ENCODE assay signal across 1 cellular context in the genomic region with DNA sequence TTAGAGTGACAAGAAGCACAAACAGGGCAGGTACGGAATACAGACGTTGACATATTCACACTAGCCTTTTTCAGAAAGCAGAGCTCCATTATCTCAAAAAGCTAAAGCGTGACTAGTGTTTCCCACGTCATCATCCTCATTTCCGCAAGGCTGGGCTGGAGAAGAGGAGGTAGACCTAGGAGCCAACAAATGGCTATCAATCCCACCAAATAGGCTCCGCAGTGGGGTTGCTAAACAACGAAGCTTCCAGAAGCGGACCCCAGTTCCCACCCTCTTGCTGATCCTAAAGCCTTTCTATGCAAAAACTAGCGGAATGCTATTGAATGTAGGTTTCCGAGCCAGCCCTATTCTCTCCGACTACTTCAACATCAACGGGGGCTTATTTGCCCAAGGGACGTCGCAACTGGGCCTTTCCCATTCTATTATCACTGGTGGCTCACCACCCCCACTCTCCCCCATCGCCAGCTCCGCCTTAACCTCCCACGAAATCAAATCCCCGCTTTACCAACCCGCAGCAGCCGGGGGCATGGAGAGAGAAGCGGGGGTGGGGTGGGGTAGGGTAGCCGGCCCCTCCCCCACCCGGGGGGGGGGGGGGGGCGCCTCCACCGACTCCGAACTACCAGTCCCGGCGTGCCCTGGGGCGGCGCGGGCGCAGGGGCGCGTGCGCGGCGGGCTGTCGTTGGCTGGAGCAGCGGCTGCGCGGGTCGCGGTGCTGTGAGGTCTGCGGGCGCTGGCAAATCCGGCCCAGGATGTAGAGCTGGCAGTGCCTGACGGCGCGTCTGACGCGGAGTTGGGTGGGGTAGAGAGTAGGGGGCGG.
A peak's percentile ranks its signal among the peaks of the same experiment; 100 is the strongest.
TF ChIP-seq lines count a peak whose summit lies in the region.

A gene with protein sequence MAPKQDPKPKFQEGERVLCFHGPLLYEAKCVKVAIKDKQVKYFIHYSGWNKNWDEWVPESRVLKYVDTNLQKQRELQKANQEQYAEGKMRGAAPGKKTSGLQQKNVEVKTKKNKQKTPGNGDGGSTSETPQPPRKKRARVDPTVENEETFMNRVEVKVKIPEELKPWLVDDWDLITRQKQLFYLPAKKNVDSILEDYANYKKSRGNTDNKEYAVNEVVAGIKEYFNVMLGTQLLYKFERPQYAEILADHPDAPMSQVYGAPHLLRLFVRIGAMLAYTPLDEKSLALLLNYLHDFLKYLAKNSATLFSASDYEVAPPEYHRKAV (plus strand): TSS at position 736 of the 817 bp plus-strand sequence. CDS start 128 bp downstream, outside the sequence.

TF ChIP-seq in GM12878, 131 proteins besides CTCF, POLR2A, EP300 and RAD21 (continued from another document and continues in another):
- TF ChIP-seq, protein P1, sequence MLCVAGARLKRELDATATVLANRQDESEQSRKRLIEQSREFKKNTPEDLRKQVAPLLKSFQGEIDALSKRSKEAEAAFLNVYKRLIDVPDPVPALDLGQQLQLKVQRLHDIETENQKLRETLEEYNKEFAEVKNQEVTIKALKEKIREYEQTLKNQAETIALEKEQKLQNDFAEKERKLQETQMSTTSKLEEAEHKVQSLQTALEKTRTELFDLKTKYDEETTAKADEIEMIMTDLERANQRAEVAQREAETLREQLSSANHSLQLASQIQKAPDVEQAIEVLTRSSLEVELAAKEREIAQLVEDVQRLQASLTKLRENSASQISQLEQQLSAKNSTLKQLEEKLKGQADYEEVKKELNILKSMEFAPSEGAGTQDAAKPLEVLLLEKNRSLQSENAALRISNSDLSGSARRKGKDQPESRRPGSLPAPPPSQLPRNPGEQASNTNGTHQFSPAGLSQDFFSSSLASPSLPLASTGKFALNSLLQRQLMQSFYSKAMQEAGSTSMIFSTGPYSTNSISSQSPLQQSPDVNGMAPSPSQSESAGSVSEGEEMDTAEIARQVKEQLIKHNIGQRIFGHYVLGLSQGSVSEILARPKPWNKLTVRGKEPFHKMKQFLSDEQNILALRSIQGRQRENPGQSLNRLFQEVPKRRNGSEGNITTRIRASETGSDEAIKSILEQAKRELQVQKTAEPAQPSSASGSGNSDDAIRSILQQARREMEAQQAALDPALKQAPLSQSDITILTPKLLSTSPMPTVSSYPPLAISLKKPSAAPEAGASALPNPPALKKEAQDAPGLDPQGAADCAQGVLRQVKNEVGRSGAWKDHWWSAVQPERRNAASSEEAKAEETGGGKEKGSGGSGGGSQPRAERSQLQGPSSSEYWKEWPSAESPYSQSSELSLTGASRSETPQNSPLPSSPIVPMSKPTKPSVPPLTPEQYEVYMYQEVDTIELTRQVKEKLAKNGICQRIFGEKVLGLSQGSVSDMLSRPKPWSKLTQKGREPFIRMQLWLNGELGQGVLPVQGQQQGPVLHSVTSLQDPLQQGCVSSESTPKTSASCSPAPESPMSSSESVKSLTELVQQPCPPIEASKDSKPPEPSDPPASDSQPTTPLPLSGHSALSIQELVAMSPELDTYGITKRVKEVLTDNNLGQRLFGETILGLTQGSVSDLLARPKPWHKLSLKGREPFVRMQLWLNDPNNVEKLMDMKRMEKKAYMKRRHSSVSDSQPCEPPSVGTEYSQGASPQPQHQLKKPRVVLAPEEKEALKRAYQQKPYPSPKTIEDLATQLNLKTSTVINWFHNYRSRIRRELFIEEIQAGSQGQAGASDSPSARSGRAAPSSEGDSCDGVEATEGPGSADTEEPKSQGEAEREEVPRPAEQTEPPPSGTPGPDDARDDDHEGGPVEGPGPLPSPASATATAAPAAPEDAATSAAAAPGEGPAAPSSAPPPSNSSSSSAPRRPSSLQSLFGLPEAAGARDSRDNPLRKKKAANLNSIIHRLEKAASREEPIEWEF (IDR thresholded peaks at IDR 0.05; ENCODE audit: insufficient replicate concordance, low read depth, low read length): no peak
- TF ChIP-seq EGR1 (IDR thresholded peaks at IDR 0.05; ENCODE audit: borderline replicate concordance in 1 of 2, low read depth in 2 of 2, low read length in 2 of 2) (no peak), ZNF217 (IDR thresholded peaks at IDR 0.05) (no peak), SUZ12 (IDR thresholded peaks at IDR 0.05; ENCODE audit: unreplicated experiment) (no peak), SMC3 (IDR thresholded peaks at IDR 0.05; ENCODE audit: borderline replicate concordance, low read length) (no peak), ZNF207 (IDR thresholded peaks at IDR 0.05; ENCODE audit: borderline replicate concordance) (no peak), YY1 (IDR thresholded peaks at IDR 0.05; ENCODE audit: low read depth, low read length) (no peak; the same call in 1 of the 2 replicates), MYC (IDR thresholded peaks at IDR 0.05; ENCODE audit: insufficient read depth, insufficient read length, insufficient replicate concordance, low read length, severe bottlenecking) (no peak), LARP7 (IDR thresholded peaks at IDR 0.05) (no peak), BACH1 (IDR thresholded peaks at IDR 0.05; ENCODE audit: borderline replicate concordance) (no peak), CEBPB (IDR thresholded peaks at IDR 0.05; ENCODE audit: borderline replicate concordance in 1 of 2, low read depth in 2 of 2, low read length in 2 of 2) (no peak), IKZF1 (conservative IDR thresholded peaks at IDR 0.05) (peak; percentile 98), STAT3 (IDR thresholded peaks at IDR 0.05; ENCODE audit: low read depth, low read length) (no peak), IRF4 (IDR thresholded peaks at IDR 0.05; ENCODE audit: low read depth, low read length) (no peak), GABPA (IDR thresholded peaks at IDR 0.05; ENCODE audit: low read depth) (no peak), ASH2L (IDR thresholded peaks at IDR 0.05; ENCODE audit: borderline replicate concordance, low read depth) (no peak), NR2C1 (IDR thresholded peaks at IDR 0.05) (peak; percentile 66; the same call in 1 of the 2 replicates), RELA (IDR thresholded peaks at IDR 0.05; ENCODE audit: borderline replicate concordance, partially characterized antibody) (no peak), NFIC (IDR thresholded peaks at IDR 0.05; ENCODE audit: low read depth, low read length) (no peak), TBL1XR1 (IDR thresholded peaks at IDR 0.05; ENCODE audit: low read depth, low read length) (peak; percentile 74; the same call in 1 of the 2 replicates), TCF3 (IDR thresholded peaks at IDR 0.05; ENCODE audit: borderline replicate concordance, insufficient read depth, low read depth, low read length) (no peak), ATF7 (IDR thresholded peaks at IDR 0.05; ENCODE audit: low read depth) (no peak), ZNF274 (IDR thresholded peaks at IDR 0.05; ENCODE audit: insufficient read depth, insufficient read length) (no peak), NR2F1 (conservative IDR thresholded peaks at IDR 0.05) (no peak), BRCA1 (IDR thresholded peaks at IDR 0.05; ENCODE audit: low read depth, low read length) (no peak), HDAC6 (IDR thresholded peaks at IDR 0.05; ENCODE audit: unreplicated experiment) (no peak), ZNF622 (IDR thresholded peaks at IDR 0.05) (no peak), TAF1 (IDR thresholded peaks at IDR 0.05; ENCODE audit: borderline replicate concordance, low read depth, low read length) (no peak; the same call in 1 of the 2 replicates), CREB1 (IDR thresholded peaks at IDR 0.05; ENCODE audit: low read depth) (peak; percentile 96), MTA2 (IDR thresholded peaks at IDR 0.05; ENCODE audit: low read depth) (no peak), KDM1A (IDR thresholded peaks at IDR 0.05; ENCODE audit: borderline replicate concordance) (no peak), MXI1 (IDR thresholded peaks at IDR 0.05; ENCODE audit: low read depth, low read length) (no peak)
- TF ChIP-seq, protein P2, sequence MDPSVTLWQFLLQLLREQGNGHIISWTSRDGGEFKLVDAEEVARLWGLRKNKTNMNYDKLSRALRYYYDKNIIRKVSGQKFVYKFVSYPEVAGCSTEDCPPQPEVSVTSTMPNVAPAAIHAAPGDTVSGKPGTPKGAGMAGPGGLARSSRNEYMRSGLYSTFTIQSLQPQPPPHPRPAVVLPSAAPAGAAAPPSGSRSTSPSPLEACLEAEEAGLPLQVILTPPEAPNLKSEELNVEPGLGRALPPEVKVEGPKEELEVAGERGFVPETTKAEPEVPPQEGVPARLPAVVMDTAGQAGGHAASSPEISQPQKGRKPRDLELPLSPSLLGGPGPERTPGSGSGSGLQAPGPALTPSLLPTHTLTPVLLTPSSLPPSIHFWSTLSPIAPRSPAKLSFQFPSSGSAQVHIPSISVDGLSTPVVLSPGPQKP (IDR thresholded peaks at IDR 0.05; ENCODE audit: low read depth, low read length): no peak
- TF ChIP-seq, protein P3, sequence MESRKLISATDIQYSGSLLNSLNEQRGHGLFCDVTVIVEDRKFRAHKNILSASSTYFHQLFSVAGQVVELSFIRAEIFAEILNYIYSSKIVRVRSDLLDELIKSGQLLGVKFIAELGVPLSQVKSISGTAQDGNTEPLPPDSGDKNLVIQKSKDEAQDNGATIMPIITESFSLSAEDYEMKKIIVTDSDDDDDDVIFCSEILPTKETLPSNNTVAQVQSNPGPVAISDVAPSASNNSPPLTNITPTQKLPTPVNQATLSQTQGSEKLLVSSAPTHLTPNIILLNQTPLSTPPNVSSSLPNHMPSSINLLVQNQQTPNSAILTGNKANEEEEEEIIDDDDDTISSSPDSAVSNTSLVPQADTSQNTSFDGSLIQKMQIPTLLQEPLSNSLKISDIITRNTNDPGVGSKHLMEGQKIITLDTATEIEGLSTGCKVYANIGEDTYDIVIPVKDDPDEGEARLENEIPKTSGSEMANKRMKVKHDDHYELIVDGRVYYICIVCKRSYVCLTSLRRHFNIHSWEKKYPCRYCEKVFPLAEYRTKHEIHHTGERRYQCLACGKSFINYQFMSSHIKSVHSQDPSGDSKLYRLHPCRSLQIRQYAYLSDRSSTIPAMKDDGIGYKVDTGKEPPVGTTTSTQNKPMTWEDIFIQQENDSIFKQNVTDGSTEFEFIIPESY (IDR thresholded peaks at IDR 0.05): no peak
- TF ChIP-seq, protein P4, sequence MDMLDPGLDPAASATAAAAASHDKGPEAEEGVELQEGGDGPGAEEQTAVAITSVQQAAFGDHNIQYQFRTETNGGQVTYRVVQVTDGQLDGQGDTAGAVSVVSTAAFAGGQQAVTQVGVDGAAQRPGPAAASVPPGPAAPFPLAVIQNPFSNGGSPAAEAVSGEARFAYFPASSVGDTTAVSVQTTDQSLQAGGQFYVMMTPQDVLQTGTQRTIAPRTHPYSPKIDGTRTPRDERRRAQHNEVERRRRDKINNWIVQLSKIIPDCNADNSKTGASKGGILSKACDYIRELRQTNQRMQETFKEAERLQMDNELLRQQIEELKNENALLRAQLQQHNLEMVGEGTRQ (IDR thresholded peaks at IDR 0.05; ENCODE audit: borderline replicate concordance, low read depth, low read length): no peak
- TF ChIP-seq, protein P5, sequence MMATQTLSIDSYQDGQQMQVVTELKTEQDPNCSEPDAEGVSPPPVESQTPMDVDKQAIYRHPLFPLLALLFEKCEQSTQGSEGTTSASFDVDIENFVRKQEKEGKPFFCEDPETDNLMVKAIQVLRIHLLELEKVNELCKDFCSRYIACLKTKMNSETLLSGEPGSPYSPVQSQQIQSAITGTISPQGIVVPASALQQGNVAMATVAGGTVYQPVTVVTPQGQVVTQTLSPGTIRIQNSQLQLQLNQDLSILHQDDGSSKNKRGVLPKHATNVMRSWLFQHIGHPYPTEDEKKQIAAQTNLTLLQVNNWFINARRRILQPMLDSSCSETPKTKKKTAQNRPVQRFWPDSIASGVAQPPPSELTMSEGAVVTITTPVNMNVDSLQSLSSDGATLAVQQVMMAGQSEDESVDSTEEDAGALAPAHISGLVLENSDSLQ (IDR thresholded peaks at IDR 0.05): no peak
- TF ChIP-seq, protein P6, sequence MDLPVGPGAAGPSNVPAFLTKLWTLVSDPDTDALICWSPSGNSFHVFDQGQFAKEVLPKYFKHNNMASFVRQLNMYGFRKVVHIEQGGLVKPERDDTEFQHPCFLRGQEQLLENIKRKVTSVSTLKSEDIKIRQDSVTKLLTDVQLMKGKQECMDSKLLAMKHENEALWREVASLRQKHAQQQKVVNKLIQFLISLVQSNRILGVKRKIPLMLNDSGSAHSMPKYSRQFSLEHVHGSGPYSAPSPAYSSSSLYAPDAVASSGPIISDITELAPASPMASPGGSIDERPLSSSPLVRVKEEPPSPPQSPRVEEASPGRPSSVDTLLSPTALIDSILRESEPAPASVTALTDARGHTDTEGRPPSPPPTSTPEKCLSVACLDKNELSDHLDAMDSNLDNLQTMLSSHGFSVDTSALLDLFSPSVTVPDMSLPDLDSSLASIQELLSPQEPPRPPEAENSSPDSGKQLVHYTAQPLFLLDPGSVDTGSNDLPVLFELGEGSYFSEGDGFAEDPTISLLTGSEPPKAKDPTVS (IDR thresholded peaks at IDR 0.05; ENCODE audit: low read depth, low read length): no peak
- TF ChIP-seq, protein P7, sequence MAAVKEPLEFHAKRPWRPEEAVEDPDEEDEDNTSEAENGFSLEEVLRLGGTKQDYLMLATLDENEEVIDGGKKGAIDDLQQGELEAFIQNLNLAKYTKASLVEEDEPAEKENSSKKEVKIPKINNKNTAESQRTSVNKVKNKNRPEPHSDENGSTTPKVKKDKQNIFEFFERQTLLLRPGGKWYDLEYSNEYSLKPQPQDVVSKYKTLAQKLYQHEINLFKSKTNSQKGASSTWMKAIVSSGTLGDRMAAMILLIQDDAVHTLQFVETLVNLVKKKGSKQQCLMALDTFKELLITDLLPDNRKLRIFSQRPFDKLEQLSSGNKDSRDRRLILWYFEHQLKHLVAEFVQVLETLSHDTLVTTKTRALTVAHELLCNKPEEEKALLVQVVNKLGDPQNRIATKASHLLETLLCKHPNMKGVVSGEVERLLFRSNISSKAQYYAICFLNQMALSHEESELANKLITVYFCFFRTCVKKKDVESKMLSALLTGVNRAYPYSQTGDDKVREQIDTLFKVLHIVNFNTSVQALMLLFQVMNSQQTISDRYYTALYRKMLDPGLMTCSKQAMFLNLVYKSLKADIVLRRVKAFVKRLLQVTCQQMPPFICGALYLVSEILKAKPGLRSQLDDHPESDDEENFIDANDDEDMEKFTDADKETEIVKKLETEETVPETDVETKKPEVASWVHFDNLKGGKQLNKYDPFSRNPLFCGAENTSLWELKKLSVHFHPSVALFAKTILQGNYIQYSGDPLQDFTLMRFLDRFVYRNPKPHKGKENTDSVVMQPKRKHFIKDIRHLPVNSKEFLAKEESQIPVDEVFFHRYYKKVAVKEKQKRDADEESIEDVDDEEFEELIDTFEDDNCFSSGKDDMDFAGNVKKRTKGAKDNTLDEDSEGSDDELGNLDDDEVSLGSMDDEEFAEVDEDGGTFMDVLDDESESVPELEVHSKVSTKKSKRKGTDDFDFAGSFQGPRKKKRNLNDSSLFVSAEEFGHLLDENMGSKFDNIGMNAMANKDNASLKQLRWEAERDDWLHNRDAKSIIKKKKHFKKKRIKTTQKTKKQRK (IDR thresholded peaks at IDR 0.05; ENCODE audit: low read depth, low read length): no peak
- TF ChIP-seq, protein P8, sequence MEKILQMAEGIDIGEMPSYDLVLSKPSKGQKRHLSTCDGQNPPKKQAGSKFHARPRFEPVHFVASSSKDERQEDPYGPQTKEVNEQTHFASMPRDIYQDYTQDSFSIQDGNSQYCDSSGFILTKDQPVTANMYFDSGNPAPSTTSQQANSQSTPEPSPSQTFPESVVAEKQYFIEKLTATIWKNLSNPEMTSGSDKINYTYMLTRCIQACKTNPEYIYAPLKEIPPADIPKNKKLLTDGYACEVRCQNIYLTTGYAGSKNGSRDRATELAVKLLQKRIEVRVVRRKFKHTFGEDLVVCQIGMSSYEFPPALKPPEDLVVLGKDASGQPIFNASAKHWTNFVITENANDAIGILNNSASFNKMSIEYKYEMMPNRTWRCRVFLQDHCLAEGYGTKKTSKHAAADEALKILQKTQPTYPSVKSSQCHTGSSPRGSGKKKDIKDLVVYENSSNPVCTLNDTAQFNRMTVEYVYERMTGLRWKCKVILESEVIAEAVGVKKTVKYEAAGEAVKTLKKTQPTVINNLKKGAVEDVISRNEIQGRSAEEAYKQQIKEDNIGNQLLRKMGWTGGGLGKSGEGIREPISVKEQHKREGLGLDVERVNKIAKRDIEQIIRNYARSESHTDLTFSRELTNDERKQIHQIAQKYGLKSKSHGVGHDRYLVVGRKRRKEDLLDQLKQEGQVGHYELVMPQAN (conservative IDR thresholded peaks at IDR 0.05): no peak
